ENCODE assay signal across 8 cellular contexts in genomic region chr1:15304708-15305326, GRCh38. TPM values are rescaled to one million over a fixed set of nuclear protein-coding genes. Genes with fewer than 3 reads are reported as not detected.
DNase-seq lines count a peak whose midpoint lies in the region; ATAC-seq, FAIRE-seq and TF ChIP-seq lines count a peak whose summit lies in the region.

No MANE protein-coding gene starts in this region.

- peaks cover 2 to 15% of the 10 kb centered on the region in 2 donors for H3K27me3 Mint-ChIP-seq in CD8-positive, alpha-beta memory T cell

- intact Hi-C loops in heart right ventricle (cut with DNase I), result loop anchor here in 8 of 10 donors (1.0 to 10.0 kb wide), 5 partner anchors 150 to 178 kb away; partner anchors contain the start of gene TMEM51 (in 1 of the 8)

- no peaks in the 10 kb centered on the region for H3K36me3 Mint-ChIP-seq in CD8-positive, alpha-beta memory T cell

- TF ChIP-seq CTCF in RWPE2 (IDR thresholded peaks at IDR 0.05; ENCODE audit: poor library complexity, severe bottlenecking) (peak; percentile 93), heart right ventricle (IDR thresholded peaks at IDR 0.05) (peak; percentile 71 to 91 (median 87))

- H3K27ac Mint-ChIP-seq in CD8-positive, alpha-beta memory T cell, result no peak overlapping the region

- ATAC-seq in RWPE2 (ENCODE audit: low read depth), result peak; percentile 70; the same call in 2 of the 3 replicates
- peak in 5 of 8 donors; percentile 39 to 57 (median 52) for ATAC-seq in heart right ventricle
- no peak for ATAC-seq in GM18868 (IDR thresholded peaks at IDR 0.05; ENCODE audit: unreplicated experiment)

- no peaks in the 10 kb centered on the region for H3K9me3 ChIP-seq in CD8-positive, alpha-beta memory T cell (ENCODE audit: low read length)
- no peaks in the 10 kb centered on the region for H3K9me3 ChIP-seq in RWPE2 (ENCODE audit: severe bottlenecking)
- H3K9me3 ChIP-seq in heart right ventricle, result no peaks in the 10 kb centered on the region

- WGBS in heart right ventricle, 2 donors, result 22 to 25% methylated on average over 11 of the region's 11 CpGs

- no peaks in the 10 kb centered on the region for H3K4me1 ChIP-seq in CD8-positive, alpha-beta memory T cell (ENCODE audit: insufficient read depth, low read length)
- H3K4me1 ChIP-seq in RWPE2 (ENCODE audit: insufficient read depth, poor library complexity, severe bottlenecking) (no peaks in the 10 kb centered on the region), heart right ventricle (no peaks in the 10 kb centered on the region)

- CTCF ChIA-PET in CD8-positive, alpha-beta memory T cell (lab: Charles Lee), result interaction anchor here (0.6 to 3.2 kb wide), 11 partner anchors 10 to 189 kb away, joined by 3 to 24 read pairs (median 3); no protein-coding TSS in a partner anchor

- H3K27me3 ChIP-seq in CD8-positive, alpha-beta memory T cell (ENCODE audit: insufficient read depth, low read length, poor library complexity, severe bottlenecking), result no peaks in the 10 kb centered on the region
- no peaks in the 10 kb centered on the region for H3K27me3 ChIP-seq in RWPE2 (ENCODE audit: insufficient read depth, poor library complexity, severe bottlenecking)
- peaks cover 0 to 4% (median 0%) of the 10 kb centered on the region in 7 donors for H3K27me3 ChIP-seq in heart right ventricle

- peak; percentile 34 to 68 (median 55) for DNase-seq in CD8-positive, alpha-beta memory T cell
- DNase-seq in HTR-8/SVneo (ENCODE audit: insufficient read length, low spot score) (peak; percentile 55), RWPE2 (ENCODE audit: low spot score) (no peak), heart right ventricle (peak; percentile 55 to 66), renal cortical epithelial cell (ENCODE audit: low read depth) (peak; percentile 47), NCI-H226 (no peak)
- peak; percentile 60 for DNase-seq in activated gamma-delta T cell treated with anti-CD3 and anti-CD28 coated beads, Interleukin-2, amount 50 U/mL, for 16 hours (ENCODE audit: low read depth)

- no peaks in the 10 kb centered on the region for H3K36me3 ChIP-seq in CD8-positive, alpha-beta memory T cell (ENCODE audit: insufficient read depth, low read length)
- H3K36me3 ChIP-seq in RWPE2 (ENCODE audit: low read depth), result no peaks in the 10 kb centered on the region
- no peaks in the 10 kb centered on the region for H3K36me3 ChIP-seq in heart right ventricle

- H3K27ac ChIP-seq in CD8-positive, alpha-beta memory T cell (ENCODE audit: low read depth, low read length), result no peak overlapping the region
- H3K27ac ChIP-seq in RWPE2 (ENCODE audit: poor library complexity, severe bottlenecking), result no peak overlapping the region
- H3K27ac ChIP-seq in heart right ventricle, result no peak overlapping the region

- H3K4me3 ChIP-seq in CD8-positive, alpha-beta memory T cell (ENCODE audit: low read length), result no peak overlapping the region
- H3K4me3 ChIP-seq in RWPE2 (ENCODE audit: severe bottlenecking), result no peak overlapping the region
- H3K4me3 ChIP-seq in heart right ventricle, result no peak overlapping the region

- no peak for FAIRE-seq in HTR-8/SVneo (lab: Jason Lieb, UNC)

- POLR2A ChIA-PET in CD8-positive, alpha-beta memory T cell (lab: Charles Lee), result no interaction called here

- no peak overlapping the region for H3K4me3 Mint-ChIP-seq in CD8-positive, alpha-beta memory T cell

- no peaks in the 10 kb centered on the region for H3K9me3 Mint-ChIP-seq in CD8-positive, alpha-beta memory T cell

- peaks cover 0 to 4% (median 0%) of the 10 kb centered on the region in 3 donors for H3K4me1 Mint-ChIP-seq in CD8-positive, alpha-beta memory T cell

RNA-seq across cellular contexts. Expression of gene FHAD1, which starts 57.8 kb away (rescaled TPM):
- total RNA-seq in CD8-positive, alpha-beta memory T cell, result not detected
- not detected for polyA plus RNA-seq in CD8-positive, alpha-beta memory T cell
- total RNA-seq in heart right ventricle (1 to 10 TPM in 1 of 10 donors, under 1 TPM in 4, not detected in 5; 0.12 to 1.0 (median 0.30) TPM), renal cortical epithelial cell (1.3 TPM in 1 of 2 replicates, not detected in the other)
- under 1 TPM; 0.06 to 0.07 TPM for polyA plus RNA-seq in heart right ventricle

Comparison
In these comparisons a context has a peak if more than half of its experiments do, and no peak if none do; other contexts are left out.
1. DNase-seq: peak in CD8-positive, alpha-beta memory T cell (5 of 5), HTR-8/SVneo (single experiment), activated gamma-delta T cell treated with anti-CD3 and anti-CD28 coated beads, Interleukin-2, amount 50 U/mL, for 16 hours (single experiment), heart right ventricle (2 of 2) and renal cortical epithelial cell (single experiment); none in RWPE2 (single experiment) and NCI-H226 (single experiment).